14 cellular contexts compared by ENCODE assay signal in the genomic region with DNA sequence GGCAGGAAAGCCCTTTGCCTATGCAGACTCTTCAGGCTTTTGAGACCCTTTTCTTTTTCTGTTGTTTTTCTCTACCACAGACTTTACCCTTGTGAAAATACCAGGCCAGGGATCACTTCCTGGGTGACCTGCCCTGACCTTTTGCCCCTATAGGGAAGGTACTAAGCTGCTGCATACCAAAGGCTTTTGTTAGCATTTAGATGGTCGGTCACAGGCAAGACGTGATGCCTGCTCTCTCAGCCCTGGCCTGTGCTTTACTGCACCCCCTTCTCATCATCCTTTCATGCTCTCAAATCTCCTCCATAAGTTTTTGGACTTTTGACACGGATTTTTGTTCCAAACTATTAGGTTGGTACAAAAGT.
A peak's percentile ranks its signal among the peaks of the same experiment; 100 is the strongest.
DNase-seq lines count a peak whose midpoint lies in the region; ATAC-seq, FAIRE-seq and TF ChIP-seq lines count a peak whose summit lies in the region.
"Had no signal": no experiment of that assay in that cellular context is flagged by ENCODE, and none has a peak within 500 bp of the region (broad histone marks: within the 10 kb centered on the region; RNA-seq: fewer than 3 reads in every experiment).

No MANE protein-coding gene starts in this region.

- peak overlapping the region; percentile 80 to 81; a peak in 3 of 6 replicates for H3K27ac ChIP-seq in A549
- peak overlapping the region; percentile 86 to 94 for H3K27ac ChIP-seq in ascending aorta
- H3K27ac ChIP-seq in right cardiac atrium (ENCODE audit: low read length): peak overlapping the region; percentile 98
- peak overlapping the region; percentile 92 to 95 (median 94) for H3K27ac ChIP-seq in gastrocnemius medialis

- POLR2A ChIA-PET in A549 (lab: Yijun Ruan, JAX): no interaction called here

- TF ChIP-seq RAD21 in A549 (conservative IDR thresholded peaks at IDR 0.05 in 1 of 2, IDR thresholded peaks at IDR 0.05 in 1 of 2): no peak

- intact Hi-C loops in ascending aorta (cut with DNase I): loop anchor here (2.0 to 10.0 kb wide), 2 partner anchors 97 to 1895 kb away; a partner anchor contains a TSS
- intact Hi-C loops in right cardiac atrium (cut with DNase I): no loop called here
- intact Hi-C loops in gastrocnemius medialis (cut with DNase I; ENCODE audit: low total_unique reads): loop anchor here (2.0 to 5.0 kb wide), 2 partner anchors 97 to 612 kb away; a partner anchor contains a TSS

- DNase-seq in A549 (ENCODE audit: low read depth in 1 of 2, low spot score in 1 of 2) (no peak), ascending aorta (ENCODE audit: low spot score in 2 of 2) (no peak), right cardiac atrium (no peak), gastrocnemius medialis (no peak), D721Med (ENCODE audit: insufficient read length, low spot score) (no peak), HuH-7 (ENCODE audit: low spot score) (no peak)
- DNase-seq: activated CD8-positive, alpha-beta T cell treated with anti-CD3 and anti-CD28 coated beads, Interleukin-2, amount 10 ng/mL, durations not matched to agents 7 days and 5 days; COR-L47; NCI-H1105; substantia nigra had no signal

- H3K36me3 ChIP-seq in ascending aorta (peaks cover 0 to 10% of the 10 kb centered on the region in 2 donors), gastrocnemius medialis (no peaks in the 10 kb centered on the region)

- no peak for ATAC-seq in A549
- ATAC-seq in right cardiac atrium: peak in 1 of 2 donors; percentile 8
- no peak for ATAC-seq in gastrocnemius medialis
- no peak for ATAC-seq in HG03460 (IDR thresholded peaks at IDR 0.05; ENCODE audit: unreplicated experiment)
- no peak for ATAC-seq in HG03159 (IDR thresholded peaks at IDR 0.05; ENCODE audit: unreplicated experiment)
- ATAC-seq: activated CD8-positive, alpha-beta T cell treated with anti-CD3 and anti-CD28 coated beads, Interleukin-2, amount 10 ng/mL, durations not matched to agents 7 days and 5 days; HepG2 had no signal

- TF ChIP-seq EP300 in A549 (IDR thresholded peaks at IDR 0.05): no peak

- H3K4me1 ChIP-seq in A549: peaks cover 28% of the 10 kb centered on the region
- peaks cover 25 to 80% of the 10 kb centered on the region in 2 donors for H3K4me1 ChIP-seq in ascending aorta
- H3K4me1 ChIP-seq in right cardiac atrium (ENCODE audit: control insufficient read depth, insufficient read depth, low read length): peaks cover 19% of the 10 kb centered on the region
- H3K4me1 ChIP-seq in gastrocnemius medialis: peaks cover 74 to 82% of the 10 kb centered on the region in 2 donors

- FAIRE-seq in A549 (lab: Jason Lieb, UNC): no peak
- no peak for FAIRE-seq in D721Med (lab: Jason Lieb, UNC)
- FAIRE-seq: A204.1, HepG2 had no signal

- CTCF ChIA-PET in A549 (lab: Yijun Ruan, JAX): interaction anchor here (1.5 to 2.2 kb wide), 2 partner anchors 12 to 36 kb away, joined by 3 to 11 read pairs; no protein-coding TSS in a partner anchor

- H3K27me3 ChIP-seq in ascending aorta (no peaks in the 10 kb centered on the region), right cardiac atrium (ENCODE audit: control insufficient read depth, insufficient read depth) (no peaks in the 10 kb centered on the region), gastrocnemius medialis (no peaks in the 10 kb centered on the region)

- H3K9me3 ChIP-seq in A549 (no peaks in the 10 kb centered on the region), ascending aorta (peaks cover 0 to 4% of the 10 kb centered on the region in 2 donors), right cardiac atrium (ENCODE audit: control insufficient read depth, low read length) (no peaks in the 10 kb centered on the region), gastrocnemius medialis (no peaks in the 10 kb centered on the region)

- H3K4me2 ChIP-seq in A549: no peak overlapping the region

- TF ChIP-seq CTCF in A549 (IDR thresholded peaks at IDR 0.05): no peak
- TF ChIP-seq CTCF in ascending aorta (IDR thresholded peaks at IDR 0.05): no peak
- no peak for TF ChIP-seq CTCF in gastrocnemius medialis (IDR thresholded peaks at IDR 0.05 in 4 of 5, conservative IDR thresholded peaks at IDR 0.05 in 1 of 5)
- TF ChIP-seq CTCF in D721Med (IDR thresholded peaks at IDR 0.05; ENCODE audit: insufficient read depth, missing control alignments): no peak

- TF ChIP-seq POLR2A in A549 (IDR thresholded peaks at IDR 0.05; ENCODE audit: low read length) (no peak), gastrocnemius medialis (IDR thresholded peaks at IDR 0.05) (no peak)

- in situ Hi-C loops in gastrocnemius medialis (cut with MboI; ENCODE audit: low sequenced_read_pairs in 4 of 4): no loop called here

- WGBS in A549 (ENCODE audit: missing lambda C conversion rate): 82% methylated on average over 3 of the region's 3 CpGs
- 62% methylated on average over 3 of the region's 3 CpGs for WGBS in right cardiac atrium

- H3K4me3 ChIP-seq in A549 (no peak overlapping the region), ascending aorta (no peak overlapping the region), right cardiac atrium (ENCODE audit: low read length) (no peak overlapping the region), gastrocnemius medialis (no peak overlapping the region)

TF ChIP-seq in A549, 52 proteins besides CTCF, POLR2A, EP300 and RAD21:
- TF ChIP-seq CBX8 (IDR thresholded peaks at IDR 0.05) (no peak), POLR2AphosphoS2 (conservative IDR thresholded peaks at IDR 0.05; ENCODE audit: low read length) (no peak), ZFP36 (IDR thresholded peaks at IDR 0.05; ENCODE audit: borderline replicate concordance, partially characterized antibody) (no peak), FOSB (CRISPR knock-in tag; IDR thresholded peaks at IDR 0.05) (no peak), FOSL2 (IDR thresholded peaks at IDR 0.05) (no peak), FOSL2 (CRISPR knock-in tag; IDR thresholded peaks at IDR 0.05) (no peak), RARB (CRISPR knock-in tag; IDR thresholded peaks at IDR 0.05) (no peak), RCOR1 (IDR thresholded peaks at IDR 0.05; ENCODE audit: low read depth, low read length) (no peak), EHMT2 (IDR thresholded peaks at IDR 0.05; ENCODE audit: low read depth) (no peak), KDM1A (IDR thresholded peaks at IDR 0.05; ENCODE audit: low read depth) (no peak), SREBF2 (IDR thresholded peaks at IDR 0.05) (no peak), NR3C1 (IDR thresholded peaks at IDR 0.05) (no peak), CEBPB (IDR thresholded peaks at IDR 0.05) (no peak), BHLHE40 (IDR thresholded peaks at IDR 0.05; ENCODE audit: low read depth, low read length) (no peak), MAZ (IDR thresholded peaks at IDR 0.05; ENCODE audit: borderline replicate concordance, low read depth, low read length) (no peak), JUNB (IDR thresholded peaks at IDR 0.05) (no peak), ZNF302 (CRISPR knock-in tag; IDR thresholded peaks at IDR 0.05) (no peak), HOXB5 (CRISPR knock-in tag; IDR thresholded peaks at IDR 0.05) (no peak), FOXS1 (CRISPR knock-in tag; IDR thresholded peaks at IDR 0.05) (no peak)
- TF ChIP-seq, protein P1, sequence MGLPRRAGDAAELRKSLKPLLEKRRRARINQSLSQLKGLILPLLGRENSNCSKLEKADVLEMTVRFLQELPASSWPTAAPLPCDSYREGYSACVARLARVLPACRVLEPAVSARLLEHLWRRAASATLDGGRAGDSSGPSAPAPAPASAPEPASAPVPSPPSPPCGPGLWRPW (IDR thresholded peaks at IDR 0.05): no peak
- TF ChIP-seq, protein P2, sequence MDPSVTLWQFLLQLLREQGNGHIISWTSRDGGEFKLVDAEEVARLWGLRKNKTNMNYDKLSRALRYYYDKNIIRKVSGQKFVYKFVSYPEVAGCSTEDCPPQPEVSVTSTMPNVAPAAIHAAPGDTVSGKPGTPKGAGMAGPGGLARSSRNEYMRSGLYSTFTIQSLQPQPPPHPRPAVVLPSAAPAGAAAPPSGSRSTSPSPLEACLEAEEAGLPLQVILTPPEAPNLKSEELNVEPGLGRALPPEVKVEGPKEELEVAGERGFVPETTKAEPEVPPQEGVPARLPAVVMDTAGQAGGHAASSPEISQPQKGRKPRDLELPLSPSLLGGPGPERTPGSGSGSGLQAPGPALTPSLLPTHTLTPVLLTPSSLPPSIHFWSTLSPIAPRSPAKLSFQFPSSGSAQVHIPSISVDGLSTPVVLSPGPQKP (IDR thresholded peaks at IDR 0.05; ENCODE audit: low read depth, low read length): no peak
TF ChIP-seq in A549: peak in this region for 0.

Comparison
In these comparisons a context has a peak if more than half of its experiments do, and no peak if none do; other contexts are left out.
1. intact Hi-C loops: an anchor here in ascending aorta (2.0 to 10.0 kb wide) and gastrocnemius medialis (2.0 to 5.0 kb wide); none called in right cardiac atrium.